In the genomic region with DNA sequence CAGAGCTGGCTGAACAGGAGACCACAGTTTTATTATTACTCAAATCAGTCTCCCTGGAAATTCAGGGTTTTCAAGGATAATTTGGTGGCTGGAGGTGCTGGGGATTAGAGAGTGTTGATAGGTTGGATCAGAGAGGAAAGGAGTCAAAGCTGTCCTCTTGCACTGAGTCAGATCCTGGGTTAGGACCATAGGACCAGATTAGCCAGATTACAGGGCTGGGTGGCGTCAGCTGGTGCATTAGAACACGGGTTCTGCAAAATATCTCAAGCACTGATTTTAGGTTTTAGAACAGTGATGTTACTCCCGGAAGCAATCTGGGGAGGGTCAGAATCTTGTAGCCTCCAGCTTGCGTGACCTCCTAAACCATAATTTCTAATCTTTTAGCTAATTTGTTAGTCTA, we compare ENCODE assay signal across 22 cellular contexts. TPM values are rescaled to one million over a fixed set of nuclear protein-coding genes. Genes with fewer than 3 reads are reported as not detected.
DNase-seq lines count a peak whose midpoint lies in the region; ATAC-seq, FAIRE-seq and TF ChIP-seq lines count a peak whose summit lies in the region.
"Had no signal": no experiment of that assay in that cellular context is flagged by ENCODE, and none has a peak within 500 bp of the region (broad histone marks: within the 10 kb centered on the region; RNA-seq: fewer than 3 reads in every experiment).

No MANE protein-coding gene starts in this region.

- H3K9me3 Mint-ChIP-seq in natural killer cell = no peaks in the 10 kb centered on the region
- no peaks in the 10 kb centered on the region for H3K9me3 Mint-ChIP-seq in natural killer cell treated with Interleukin-12 subunit alpha and Interleukin-12 subunit beta and Interleukin-15 and Interleukin-18, amount 100 ng/mL, for 72 hours

- no peaks in the 10 kb centered on the region for H3K9me3 ChIP-seq in T-helper 17 cell (ENCODE audit: control insufficient read depth, low read length, poor library complexity, severe bottlenecking)
- no peaks in the 10 kb centered on the region for H3K9me3 ChIP-seq in HepG2 (ENCODE audit: low read length)
- H3K9me3 ChIP-seq: stomach had no signal

- ATAC-seq in natural killer cell = no peak
- no peak for ATAC-seq in natural killer cell treated with Interleukin-12 subunit alpha and Interleukin-12 subunit beta and Interleukin-15 and Interleukin-18, amount 100 ng/mL, for 72 hours
- ATAC-seq in T-helper 17 cell = no peak
- no peak for ATAC-seq in HepG2
- ATAC-seq in HG02623 (IDR thresholded peaks at IDR 0.05; ENCODE audit: unreplicated experiment) = no peak

- H3K9ac ChIP-seq in HepG2 (ENCODE audit: insufficient read depth, low read depth, low read length) = peak overlapping the region; percentile 83

- H3K4me2 ChIP-seq in HepG2 (ENCODE audit: low read depth, low read length) = peak overlapping the region; percentile 80

- intact Hi-C loops in natural killer cell (cut with micrococcal nuclease) = no loop called here
- intact Hi-C loops in HepG2 (cut with micrococcal nuclease; ENCODE audit: unreplicated experiment) = loop anchor here (2.0 kb wide), 1 partner anchor 66 kb away; no protein-coding TSS in a partner anchor

- no peaks in the 10 kb centered on the region for H3K36me3 ChIP-seq in HepG2 (replicated peaks in 1 of 2; ENCODE audit: control insufficient read depth in 1 of 2, insufficient read depth in 2 of 2, low read length in 2 of 2)
- H3K36me3 ChIP-seq: stomach had no signal

- H3K4me1 ChIP-seq in HepG2 (ENCODE audit: insufficient read depth, low read length) = peaks cover 78% of the 10 kb centered on the region

- POLR2A ChIA-PET in HepG2 (lab: Yijun Ruan, JAX) = interaction anchor here (1.4 to 3.5 kb wide), 7 partner anchors 13 to 67 kb away, joined by 6 to 17 read pairs (median 13); a partner anchor contains a TSS

- peak overlapping the region in 1 of 3 experiments; percentile 83; a peak in 1 of 6 replicates for H3K4me3 ChIP-seq in HepG2 (replicated peaks in 1 of 3; ENCODE audit: insufficient read depth in 1 of 3, low read depth in 2 of 3, low read length in 3 of 3)
- H3K4me3 ChIP-seq: dorsolateral prefrontal cortex, stomach had no signal

- H2AFZ ChIP-seq in HepG2 (ENCODE audit: low read length) = no peak overlapping the region

- no TSS peak for BruUV-seq in HepG2 (replicated peaks; lab: Mats Ljungman, UMichigan)

- no peaks in the 10 kb centered on the region; a peak in 1 of 5 replicates for H3K27me3 ChIP-seq in HepG2 (ENCODE audit: control insufficient read depth in 1 of 2, insufficient read depth in 2 of 2, low read length in 2 of 2)
- H3K27me3 ChIP-seq: dorsolateral prefrontal cortex, stomach had no signal

- H3K27ac ChIP-seq in HepG2 (ENCODE audit: extremely low read length, insufficient read depth, low read length) = peak overlapping the region; percentile 79
- H3K27ac ChIP-seq: dorsolateral prefrontal cortex, stomach had no signal

- CTCF ChIA-PET in HepG2 (lab: Yijun Ruan, JAX; ENCODE audit: low intra/inter-chr PET ratio, low total read pairs) = no interaction called here

- H3K4me3 Mint-ChIP-seq in natural killer cell (peak overlapping the region; percentile 31), T-helper 17 cell (no peak overlapping the region)
- H3K4me3 Mint-ChIP-seq in natural killer cell treated with Interleukin-12 subunit alpha and Interleukin-12 subunit beta and Interleukin-15 and Interleukin-18, amount 100 ng/mL, for 72 hours = no peak overlapping the region

- TF ChIP-seq RAD21 in HepG2 (CRISPR knock-in tag; IDR thresholded peaks at IDR 0.05) = no peak

- DNase-seq in natural killer cell (no peak), T-helper 17 cell (no peak), HepG2 (ENCODE audit: low spot score) (no peak), ureter (ENCODE audit: low spot score) (peak; percentile 32), GM03348 (ENCODE audit: low spot score) (no peak), hypothalamus (lab: John Stamatoyannopoulos, UW) (no peak)
- no peak for DNase-seq in natural killer cell treated with Interleukin-12 subunit alpha and Interleukin-12 subunit beta and Interleukin-15 and Interleukin-18, amount 100 ng/mL, for 72 hours (ENCODE audit: low spot score)
- DNase-seq: activated gamma-delta T cell; anterior cingulate cortex; central memory CD4-positive, alpha-beta T cell; DMS53; dorsolateral prefrontal cortex; GOT3; KG1; NCI-H187; OCI-M1; Right ventricle myocardium superior; stomach; trophoblast cell had no signal

- peaks cover 39% of the 10 kb centered on the region for H3K79me2 ChIP-seq in HepG2 (ENCODE audit: insufficient read depth, low read length)

- WGBS in HepG2 (ENCODE audit: low lambda C conversion rate) = 89% methylated on average over 4 of the region's 4 CpGs

- no peak for TF ChIP-seq EP300 in HepG2 (IDR thresholded peaks at IDR 0.05; ENCODE audit: low read depth in 2 of 2, low read length in 2 of 2)
- no peak for TF ChIP-seq EP300 in HepG2 (CRISPR knock-in tag; IDR thresholded peaks at IDR 0.05; ENCODE audit: borderline replicate concordance)

- H3K4me1 Mint-ChIP-seq in natural killer cell = peaks cover 30 to 42% of the 10 kb centered on the region in 2 donors
- H3K4me1 Mint-ChIP-seq in natural killer cell treated with Interleukin-12 subunit alpha and Interleukin-12 subunit beta and Interleukin-15 and Interleukin-18, amount 100 ng/mL, for 72 hours (ENCODE audit: low read depth in 2 of 2) = peaks cover 34 to 38% of the 10 kb centered on the region in 2 donors
- peaks cover 45% of the 10 kb centered on the region for H3K4me1 Mint-ChIP-seq in T-helper 17 cell

- TF ChIP-seq CTCF in natural killer cell (IDR thresholded peaks at IDR 0.05) (no peak), HepG2 (CRISPR knock-in tag; IDR thresholded peaks at IDR 0.05) (no peak)

- no peaks in the 10 kb centered on the region for H3K36me3 Mint-ChIP-seq in natural killer cell
- H3K36me3 Mint-ChIP-seq in natural killer cell treated with Interleukin-12 subunit alpha and Interleukin-12 subunit beta and Interleukin-15 and Interleukin-18, amount 100 ng/mL, for 72 hours = no peaks in the 10 kb centered on the region
- peaks cover 9% of the 10 kb centered on the region for H3K36me3 Mint-ChIP-seq in T-helper 17 cell (ENCODE audit: low read depth)

- H4K20me1 ChIP-seq in HepG2 (ENCODE audit: insufficient read depth, low read length) = no peaks in the 10 kb centered on the region

- no peak for FAIRE-seq in HepG2 (lab: Jason Lieb, UNC)
- FAIRE-seq: GM12892, islet of Langerhans had no signal

- H3K27ac Mint-ChIP-seq in natural killer cell = peak overlapping the region in 1 of 2 donors; percentile 96
- no peak overlapping the region for H3K27ac Mint-ChIP-seq in natural killer cell treated with Interleukin-12 subunit alpha and Interleukin-12 subunit beta and Interleukin-15 and Interleukin-18, amount 100 ng/mL, for 72 hours
- H3K27ac Mint-ChIP-seq in T-helper 17 cell = peak overlapping the region; percentile 99

- no peaks in the 10 kb centered on the region for H3K27me3 Mint-ChIP-seq in natural killer cell (ENCODE audit: low read depth in 2 of 2)
- no peaks in the 10 kb centered on the region for H3K27me3 Mint-ChIP-seq in natural killer cell treated with Interleukin-12 subunit alpha and Interleukin-12 subunit beta and Interleukin-15 and Interleukin-18, amount 100 ng/mL, for 72 hours
- H3K27me3 Mint-ChIP-seq in T-helper 17 cell = no peaks in the 10 kb centered on the region

- in situ Hi-C loops in HepG2 (cut with HindIII; ENCODE audit: extremely low pct_ligation_motif_present, low pct_unique_long_range_greater_than_20kb) = no loop called here

- TF ChIP-seq POLR2A in HepG2 (IDR thresholded peaks at IDR 0.05; ENCODE audit: insufficient read depth in 1 of 2, low read depth in 2 of 2, low read length in 2 of 2) = no peak

RNA-seq across cellular contexts. Expression of a gene that starts 1.8 kb away (rescaled TPM):
- total RNA-seq in natural killer cell = 10 to 100 TPM; 29.4 to 42.7 (median 37.7) TPM
- 10 to 100 TPM; 37.7 to 50.4 TPM for total RNA-seq in natural killer cell treated with Interleukin-12 subunit alpha and Interleukin-12 subunit beta and Interleukin-15 and Interleukin-18, amount 100 ng/mL, for 72 hours
- 10 to 100 TPM; 35.1 to 49.2 TPM for total RNA-seq in T-helper 17 cell
- total RNA-seq in HepG2 (2016; rRNA removed; fragmentation: Illumina TruSeq; extraction: Trizol) = 52.9 and 53.2 TPM in 2 replicates
- total RNA-seq in HepG2 (2016; cell fraction: cytosol; rRNA removed; fragmentation: Illumina TruSeq; extraction: Trizol; ENCODE audit: low read depth) = 17.2 and 19.5 TPM in 2 replicates
- total RNA-seq in HepG2 (2016; cell fraction: insoluble cytoplasmic fraction; rRNA removed; fragmentation: Illumina TruSeq; extraction: Trizol) = 55.4 and 56.5 TPM in 2 replicates
- 25.5 and 27.7 TPM in 2 replicates for total RNA-seq in HepG2 (2016; cell fraction: membrane; rRNA removed; fragmentation: Illumina TruSeq; extraction: Trizol)
- total RNA-seq in HepG2 (2016; cell fraction: nucleus; rRNA removed; fragmentation: Illumina TruSeq; extraction: Trizol) = 28.0 and 30.5 TPM in 2 replicates
- 42.7 and 43.5 TPM in 2 replicates for polyA plus RNA-seq in HepG2 (2011; rRNA removed)
- 43.3 and 48.1 TPM in 2 replicates for polyA plus RNA-seq in HepG2 (2011; cell fraction: cytosol; rRNA removed)
- 9.6 and 20.1 TPM in 2 replicates for polyA plus RNA-seq in HepG2 (2011; cell fraction: nucleus; rRNA removed)
- polyA plus RNA-seq in HepG2 (2012) = 63.6 and 69.8 TPM in 2 replicates
- 16.5 and 23.5 TPM in 2 replicates for polyA plus RNA-seq in HepG2 (2016; cell fraction: cytosol; fragmentation: Illumina TruSeq; extraction: Trizol; ENCODE audit: low read depth)
- polyA plus RNA-seq in HepG2 (2016; cell fraction: insoluble cytoplasmic fraction; fragmentation: Illumina TruSeq; extraction: Trizol; ENCODE audit: low read depth) = 55.4 and 59.8 TPM in 2 replicates
- 23.1 and 25.4 TPM in 2 replicates for polyA plus RNA-seq in HepG2 (2016; cell fraction: membrane; fragmentation: Illumina TruSeq; extraction: Trizol; ENCODE audit: low read depth)
- polyA plus RNA-seq in HepG2 (2016; cell fraction: nucleus; fragmentation: Illumina TruSeq; extraction: Trizol; ENCODE audit: insufficient read depth, low read depth) = 58.1 and 59.0 TPM in 2 replicates
- 68.2 and 105 TPM in 2 replicates for polyA minus RNA-seq in HepG2 (2011; rRNA and poly(A)+ RNA removed; ENCODE audit: low replicate concordance)
- polyA minus RNA-seq in HepG2 (2011; cell fraction: cytosol; rRNA and poly(A)+ RNA removed) = 19.2 and 19.6 TPM in 2 replicates
- 12.1 and 29.7 TPM in 2 replicates for polyA minus RNA-seq in HepG2 (2011; cell fraction: nucleus; rRNA and poly(A)+ RNA removed)
- total RNA-seq in ureter = 66.1 TPM

RNA-seq across cellular contexts. Expression of a gene that starts 43.4 kb away (rescaled TPM):
- total RNA-seq in natural killer cell (10 to 100 TPM; 70.2 to 87.2 (median 86.0) TPM), T-helper 17 cell (100 to 1,000 TPM; 156 to 173 TPM), HepG2 (2016; rRNA removed; fragmentation: Illumina TruSeq; extraction: Trizol) (7.6 and 15.9 TPM in 2 replicates), ureter (135 TPM)
- total RNA-seq in natural killer cell treated with Interleukin-12 subunit alpha and Interleukin-12 subunit beta and Interleukin-15 and Interleukin-18, amount 100 ng/mL, for 72 hours = 100 to 1,000 TPM; 213 to 224 TPM
- total RNA-seq in HepG2 (2016; cell fraction: cytosol; rRNA removed; fragmentation: Illumina TruSeq; extraction: Trizol; ENCODE audit: low read depth) = 8.0 and 9.2 TPM in 2 replicates
- total RNA-seq in HepG2 (2016; cell fraction: insoluble cytoplasmic fraction; rRNA removed; fragmentation: Illumina TruSeq; extraction: Trizol) = 6.9 and 15.8 TPM in 2 replicates
- 9.4 and 9.6 TPM in 2 replicates for total RNA-seq in HepG2 (2016; cell fraction: membrane; rRNA removed; fragmentation: Illumina TruSeq; extraction: Trizol)
- 16.4 and 21.4 TPM in 2 replicates for total RNA-seq in HepG2 (2016; cell fraction: nucleus; rRNA removed; fragmentation: Illumina TruSeq; extraction: Trizol)
- 49.6 and 60.7 TPM in 2 replicates for polyA plus RNA-seq in HepG2 (2011; rRNA removed)
- 30.7 and 32.4 TPM in 2 replicates for polyA plus RNA-seq in HepG2 (2011; cell fraction: cytosol; rRNA removed)
- polyA plus RNA-seq in HepG2 (2011; cell fraction: nucleus; rRNA removed) = 61.1 and 65.1 TPM in 2 replicates
- 13.9 and 22.1 TPM in 2 replicates for polyA plus RNA-seq in HepG2 (2012)
- 1.4 and 1.8 TPM in 2 replicates for polyA plus RNA-seq in HepG2 (2016; cell fraction: cytosol; fragmentation: Illumina TruSeq; extraction: Trizol; ENCODE audit: low read depth)
- 6.0 and 8.1 TPM in 2 replicates for polyA plus RNA-seq in HepG2 (2016; cell fraction: insoluble cytoplasmic fraction; fragmentation: Illumina TruSeq; extraction: Trizol; ENCODE audit: low read depth)
- polyA plus RNA-seq in HepG2 (2016; cell fraction: membrane; fragmentation: Illumina TruSeq; extraction: Trizol; ENCODE audit: low read depth) = 3.4 and 3.5 TPM in 2 replicates
- 38.0 and 39.0 TPM in 2 replicates for polyA plus RNA-seq in HepG2 (2016; cell fraction: nucleus; fragmentation: Illumina TruSeq; extraction: Trizol; ENCODE audit: insufficient read depth, low read depth)
- polyA minus RNA-seq in HepG2 (2011; rRNA and poly(A)+ RNA removed; ENCODE audit: low replicate concordance) = 54.4 and 98.2 TPM in 2 replicates
- polyA minus RNA-seq in HepG2 (2011; cell fraction: cytosol; rRNA and poly(A)+ RNA removed) = 19.2 and 23.0 TPM in 2 replicates
- polyA minus RNA-seq in HepG2 (2011; cell fraction: nucleus; rRNA and poly(A)+ RNA removed) = 30.3 and 37.8 TPM in 2 replicates
